Comparison of ENCODE assay signal across 32 cellular contexts in the genomic region with DNA sequence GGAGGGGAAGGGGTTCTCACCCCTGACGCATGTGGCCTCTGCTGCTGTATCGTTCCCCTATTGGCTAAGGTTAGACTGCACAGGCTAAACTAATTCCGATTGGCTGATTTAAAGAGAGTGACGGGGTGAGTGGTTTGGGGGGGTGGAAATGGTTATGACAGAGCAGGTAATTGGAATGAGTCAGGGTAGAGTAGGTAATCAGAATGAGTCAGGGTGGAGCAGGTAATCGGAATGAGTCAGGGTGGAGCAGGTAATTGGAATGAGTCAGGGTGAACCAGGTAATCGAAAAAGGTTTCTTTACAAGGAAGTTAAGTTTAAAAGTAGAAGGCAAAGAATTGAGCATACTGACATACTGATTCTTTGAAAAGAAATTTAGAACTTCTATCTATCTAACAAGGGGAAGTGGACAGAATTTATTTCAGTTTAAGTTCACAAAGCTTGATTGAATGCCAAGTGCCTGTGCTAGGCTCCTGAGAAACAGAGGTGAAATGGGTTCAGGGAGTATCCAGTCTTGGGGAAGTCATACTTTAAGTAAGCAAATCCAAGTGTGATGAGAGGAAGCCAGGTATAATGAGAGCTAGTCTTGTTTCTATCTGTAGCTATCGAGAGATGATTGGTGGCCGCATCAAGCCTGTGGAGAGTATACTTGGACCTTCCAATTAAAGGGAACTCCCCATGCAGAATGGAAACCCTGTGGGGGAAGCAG. TPM values are rescaled to one million over a fixed set of nuclear protein-coding genes. Genes with fewer than 3 reads are reported as not detected.
DNase-seq lines count a peak whose midpoint lies in the region; ATAC-seq, FAIRE-seq and TF ChIP-seq lines count a peak whose summit lies in the region.
"Had no signal": no experiment of that assay in that cellular context is flagged by ENCODE, and none has a peak within 500 bp of the region (broad histone marks: within the 10 kb centered on the region; RNA-seq: fewer than 3 reads in every experiment).

No MANE protein-coding gene starts in this region.

- no peak overlapping the region for H3K4me3 Mint-ChIP-seq in activated T-helper 1 cell treated with anti-CD3 and anti-CD28 coated beads, Interleukin-12 subunit alpha, Interleukin-12 subunit beta, Interleukin-2, Interleukin-4 antibody, amounts not matched to agents 30 ng/mL and 10 ng/mL and 1 ng/mL, durations not matched to agents 14 hours and 24 hours and 36 hours
- no peak overlapping the region for H3K4me3 Mint-ChIP-seq in natural killer cell
- H3K4me3 Mint-ChIP-seq: activated naive CD8-positive, alpha-beta T cell; naive B cell; stimulated activated effector memory CD8-positive, alpha-beta T cell treated with anti-CD3 and anti-CD28 coated beads, Interleukin-12 subunit alpha, Interleukin-12 subunit beta, amount 100 ng/mL, for 72 hours; WTC11 had no signal

- intact Hi-C loops in HCT116 (cut with micrococcal nuclease): no loop called here
- intact Hi-C loops in activated T-helper 1 cell treated with anti-CD3 and anti-CD28 coated beads, Interleukin-12 subunit alpha, Interleukin-12 subunit beta, Interleukin-2, Interleukin-4 antibody, amounts not matched to agents 30 ng/mL and 10 ng/mL and 1 ng/mL, durations not matched to agents 14 hours and 24 hours and 36 hours (cut with micrococcal nuclease): no loop called here
- intact Hi-C loops in heart right ventricle (cut with DNase I): no loop called here
- intact Hi-C loops in natural killer cell (cut with micrococcal nuclease): no loop called here

- TF ChIP-seq CTCF in HCT116 (IDR thresholded peaks at IDR 0.05 in 2 of 3, conservative IDR thresholded peaks at IDR 0.05 in 1 of 3; ENCODE audit: borderline replicate concordance in 1 of 3, insufficient read depth in 1 of 3, low read depth in 2 of 3, low read length in 2 of 3): no peak
- no peak for TF ChIP-seq CTCF in bronchial epithelial cell (IDR thresholded peaks at IDR 0.05; ENCODE audit: insufficient read depth, low read length, severe bottlenecking)
- TF ChIP-seq CTCF in lung (IDR thresholded peaks at IDR 0.05; ENCODE audit: control extremely low read depth, extremely low read depth): no peak
- TF ChIP-seq CTCF in heart right ventricle (IDR thresholded peaks at IDR 0.05): no peak
- TF ChIP-seq CTCF in natural killer cell (IDR thresholded peaks at IDR 0.05): no peak

- peaks cover 3% of the 10 kb centered on the region for H3K9me3 Mint-ChIP-seq in activated T-helper 1 cell treated with anti-CD3 and anti-CD28 coated beads, Interleukin-12 subunit alpha, Interleukin-12 subunit beta, Interleukin-2, Interleukin-4 antibody, amounts not matched to agents 30 ng/mL and 10 ng/mL and 1 ng/mL, durations not matched to agents 14 hours and 24 hours and 36 hours
- H3K9me3 Mint-ChIP-seq in natural killer cell: peaks cover 2 to 3% of the 10 kb centered on the region in 2 donors
- H3K9me3 Mint-ChIP-seq: activated T-helper 2 cell treated with anti-CD3 and anti-CD28 coated beads, Interferon-gamma antibody, Interleukin-2, Interleukin-4, amounts not matched to agents 10 μg/mL and 5 μg/mL and 100 μg/mL, durations not matched to agents 14 hours and 24 hours and 36 hours had no signal

- H2AFZ ChIP-seq in HCT116 (ENCODE audit: low read depth, low read length, poor library complexity, severe bottlenecking) (no peak overlapping the region), Karpas-422 (ENCODE audit: low read length) (no peak overlapping the region)

- RAD21 ChIA-PET in HCT116 (lab: Charles Lee; ENCODE audit: low non-redundant PET in 1 of 2, low total read pairs in 2 of 2, uncharacterized antibody in 2 of 2, unreplicated experiment in 2 of 2): interaction anchor here in 1 of 2 experiments (1.1 kb wide), 1 partner anchor 9 kb away, joined by 5 read pairs; no protein-coding TSS in a partner anchor

- H3K9me3 ChIP-seq in HCT116 (ENCODE audit: control insufficient read depth in 1 of 2, insufficient read depth in 1 of 2, low read depth in 1 of 2, low read length in 2 of 2) (no peaks in the 10 kb centered on the region), Karpas-422 (ENCODE audit: low read length) (no peaks in the 10 kb centered on the region), lung (ENCODE audit: control insufficient read depth in 2 of 2, insufficient read depth in 1 of 2, low read length in 1 of 2) (no peaks in the 10 kb centered on the region), heart right ventricle (peaks cover 0 to 8% (median 0%) of the 10 kb centered on the region in 11 donors)
- H3K9me3 ChIP-seq: BLaER1, neutrophil, tibial nerve had no signal

- H3K4me1 Mint-ChIP-seq in activated T-helper 1 cell treated with anti-CD3 and anti-CD28 coated beads, Interleukin-12 subunit alpha, Interleukin-12 subunit beta, Interleukin-2, Interleukin-4 antibody, amounts not matched to agents 30 ng/mL and 10 ng/mL and 1 ng/mL, durations not matched to agents 14 hours and 24 hours and 36 hours (ENCODE audit: low read depth): no peaks in the 10 kb centered on the region
- H3K4me1 Mint-ChIP-seq in natural killer cell: no peaks in the 10 kb centered on the region
- H3K4me1 Mint-ChIP-seq: naive B cell; stimulated activated effector memory CD8-positive, alpha-beta T cell treated with anti-CD3 and anti-CD28 coated beads, Interleukin-12 subunit alpha, Interleukin-12 subunit beta, amount 100 ng/mL, for 72 hours had no signal

- H3K9me2 ChIP-seq in HCT116 (ENCODE audit: insufficient read depth) (no peaks in the 10 kb centered on the region), Karpas-422 (replicated peaks; ENCODE audit: insufficient read depth, low read length) (no peaks in the 10 kb centered on the region)

- no TSS peak for BruUV-seq in HCT116 (replicated peaks; lab: Mats Ljungman, UMichigan)

- H3K79me2 ChIP-seq in HCT116 (ENCODE audit: insufficient read depth, low read length) (no peaks in the 10 kb centered on the region), Karpas-422 (ENCODE audit: low read length) (no peaks in the 10 kb centered on the region)

- peaks cover 3% of the 10 kb centered on the region for H3K27me3 Mint-ChIP-seq in activated T-helper 1 cell treated with anti-CD3 and anti-CD28 coated beads, Interleukin-12 subunit alpha, Interleukin-12 subunit beta, Interleukin-2, Interleukin-4 antibody, amounts not matched to agents 30 ng/mL and 10 ng/mL and 1 ng/mL, durations not matched to agents 14 hours and 24 hours and 36 hours (ENCODE audit: insufficient read depth)
- H3K27me3 Mint-ChIP-seq in natural killer cell (ENCODE audit: low read depth in 2 of 2): peaks cover 8 to 21% of the 10 kb centered on the region in 2 donors

- ATAC-seq in HCT116: peak; percentile 83
- ATAC-seq in lung (ENCODE audit: insufficient read depth, low FRiP score): no peak
- ATAC-seq in heart right ventricle: no peak
- ATAC-seq in natural killer cell: no peak
- ATAC-seq: stimulated activated effector memory CD8-positive, alpha-beta T cell treated with anti-CD3 and anti-CD28 coated beads, Interleukin-12 subunit alpha, Interleukin-12 subunit beta, amount 100 ng/mL, for 72 hours had no signal

- H3K36me3 ChIP-seq in HCT116 (ENCODE audit: control insufficient read depth in 1 of 2, insufficient read depth in 2 of 2, low read length in 2 of 2) (no peaks in the 10 kb centered on the region), Karpas-422 (ENCODE audit: insufficient read depth, low read length) (no peaks in the 10 kb centered on the region), bronchial epithelial cell (ENCODE audit: control insufficient read depth, insufficient read depth, low read length) (no peaks in the 10 kb centered on the region), lung (ENCODE audit: control insufficient read depth in 2 of 2, insufficient read depth in 2 of 2, low read length in 2 of 2) (no peaks in the 10 kb centered on the region), heart right ventricle (no peaks in the 10 kb centered on the region)
- H3K36me3 ChIP-seq: BLaER1, neutrophil, sigmoid colon had no signal

- no peak for TF ChIP-seq RAD21 in HCT116 (IDR thresholded peaks at IDR 0.05; ENCODE audit: low read depth)

- H3K4me1 ChIP-seq in HCT116 (ENCODE audit: control insufficient read depth in 1 of 2, insufficient read depth in 2 of 2, low read length in 2 of 2) (peaks cover 0 to 32% of the 10 kb centered on the region in 2 experiments; a peak in 2 of 4 replicates), Karpas-422 (ENCODE audit: low read length) (no peaks in the 10 kb centered on the region), lung (ENCODE audit: control insufficient read depth in 2 of 2, insufficient read depth in 2 of 2, low read length in 2 of 2) (peaks cover 0 to 3% of the 10 kb centered on the region in 2 donors), heart right ventricle (peaks cover 0 to 35% (median 8%) of the 10 kb centered on the region in 9 donors)
- H3K4me1 ChIP-seq: BLaER1, sigmoid colon, tibial nerve had no signal

- H3K4me3 ChIP-seq in HCT116 (replicated peaks in 1 of 2; ENCODE audit: low read depth in 1 of 2, low read length in 2 of 2) (no peak overlapping the region), Karpas-422 (ENCODE audit: low read length) (no peak overlapping the region), bronchial epithelial cell (ENCODE audit: low read depth, low read length) (no peak overlapping the region), lung (no peak overlapping the region), heart right ventricle (no peak overlapping the region)
- H3K4me3 ChIP-seq: BLaER1, sigmoid colon, tibial nerve had no signal

- POLR2A ChIA-PET in HCT116 (lab: Charles Lee): no interaction called here

- no peaks in the 10 kb centered on the region for H3K36me3 Mint-ChIP-seq in activated T-helper 1 cell treated with anti-CD3 and anti-CD28 coated beads, Interleukin-12 subunit alpha, Interleukin-12 subunit beta, Interleukin-2, Interleukin-4 antibody, amounts not matched to agents 30 ng/mL and 10 ng/mL and 1 ng/mL, durations not matched to agents 14 hours and 24 hours and 36 hours (ENCODE audit: low read depth)
- H3K36me3 Mint-ChIP-seq in natural killer cell: no peaks in the 10 kb centered on the region
- H3K36me3 Mint-ChIP-seq: activated naive CD8-positive, alpha-beta T cell; naive B cell; stimulated activated effector memory CD8-positive, alpha-beta T cell treated with anti-CD3 and anti-CD28 coated beads, Interleukin-12 subunit alpha, Interleukin-12 subunit beta, amount 100 ng/mL, for 72 hours had no signal

- H3K27me3 ChIP-seq in HCT116 (ENCODE audit: insufficient read depth, low read length): no peaks in the 10 kb centered on the region
- H3K27me3 ChIP-seq in Karpas-422 (ENCODE audit: low read length): no peaks in the 10 kb centered on the region
- H3K27me3 ChIP-seq in bronchial epithelial cell (ENCODE audit: control insufficient read depth, insufficient read depth, low read length): no peaks in the 10 kb centered on the region
- no peaks in the 10 kb centered on the region for H3K27me3 ChIP-seq in lung (ENCODE audit: control insufficient read depth, insufficient read depth)
- no peaks in the 10 kb centered on the region for H3K27me3 ChIP-seq in heart right ventricle
- H3K27me3 ChIP-seq: BLaER1, sigmoid colon, tibial nerve had no signal

- H4K20me1 ChIP-seq in HCT116 (ENCODE audit: insufficient read depth): no peaks in the 10 kb centered on the region
- H4K20me1 ChIP-seq in Karpas-422 (ENCODE audit: insufficient read depth, low read depth, low read length): no peaks in the 10 kb centered on the region
- H4K20me1 ChIP-seq: BLaER1 had no signal

- no peak for FAIRE-seq in bronchial epithelial cell (lab: Jason Lieb, UNC)
- FAIRE-seq: colon, endothelial cell of umbilical vein, GM18507 had no signal

- H3K9ac ChIP-seq in HCT116 (ENCODE audit: low read length) (no peak overlapping the region), Karpas-422 (ENCODE audit: low read length) (no peak overlapping the region)
- H3K9ac ChIP-seq: BLaER1 had no signal

- no peak overlapping the region for H3K27ac Mint-ChIP-seq in activated T-helper 1 cell treated with anti-CD3 and anti-CD28 coated beads, Interleukin-12 subunit alpha, Interleukin-12 subunit beta, Interleukin-2, Interleukin-4 antibody, amounts not matched to agents 30 ng/mL and 10 ng/mL and 1 ng/mL, durations not matched to agents 14 hours and 24 hours and 36 hours
- no peak overlapping the region for H3K27ac Mint-ChIP-seq in natural killer cell
- H3K27ac Mint-ChIP-seq: activated naive CD8-positive, alpha-beta T cell; activated T-helper 2 cell treated with anti-CD3 and anti-CD28 coated beads, Interferon-gamma antibody, Interleukin-2, Interleukin-4, amounts not matched to agents 10 μg/mL and 5 μg/mL and 100 μg/mL, durations not matched to agents 14 hours and 24 hours and 36 hours; stimulated activated effector memory CD8-positive, alpha-beta T cell treated with anti-CD3 and anti-CD28 coated beads, Interleukin-12 subunit alpha, Interleukin-12 subunit beta, amount 100 ng/mL, for 72 hours; WTC11 had no signal

- H3K27ac ChIP-seq in HCT116 (ENCODE audit: low read depth, low read length) (no peak overlapping the region), Karpas-422 (ENCODE audit: low read length) (no peak overlapping the region), lung (ENCODE audit: low read depth in 1 of 2, low read length in 1 of 2) (no peak overlapping the region), heart right ventricle (no peak overlapping the region)
- H3K27ac ChIP-seq: BLaER1, neutrophil, sigmoid colon, tibial nerve had no signal

- H3K4me2 ChIP-seq in HCT116 (ENCODE audit: low read length) (peak overlapping the region; percentile 34), Karpas-422 (ENCODE audit: low read depth, low read length, poor library complexity, severe bottlenecking) (no peak overlapping the region)
- H3K4me2 ChIP-seq: BLaER1 had no signal

- no peak for TF ChIP-seq POLR2A in HCT116 (IDR thresholded peaks at IDR 0.05; ENCODE audit: borderline replicate concordance, extremely low read depth, insufficient read depth, insufficient read length)

- CTCF ChIA-PET in HCT116 (lab: Charles Lee): no interaction called here

- WGBS in lung, 2 donors: 88 to 93% methylated on average over 8 of the region's 8 CpGs
- 96 to 97% methylated on average over 8 of the region's 8 CpGs for WGBS in heart right ventricle, 2 donors

- DNase-seq in HCT116 (ENCODE audit: low read depth, low spot score) (peak; percentile 73), Karpas-422 (peak; percentile 4), bronchial epithelial cell (ENCODE audit: low read depth) (peak; percentile 80), lung (ENCODE audit: low spot score) (peak; percentile 13), heart right ventricle (no peak), natural killer cell (no peak)
- no peak for DNase-seq in activated T-helper 1 cell treated with anti-CD3 and anti-CD28 coated beads, Interleukin-12 subunit alpha, Interleukin-12 subunit beta, Interleukin-2, Interleukin-4 antibody, amounts not matched to agents 30 ng/mL and 10 ng/mL and 1 ng/mL, durations not matched to agents 14 hours and 24 hours and 36 hours (ENCODE audit: low spot score)
- DNase-seq: activated CD8-positive, alpha-beta memory T cell treated with anti-CD3 and anti-CD28 coated beads, Interleukin-2, amount 50 U/mL, for 4 hours; anterior cingulate cortex; EL; glutamatergic neuron; HCEC 1CT; islet precursor cell; midbrain; naive B cell; NCI-H1694; NCI-H446 treated with DMSO at 0.1 percent for 48 hours; NCI-H82; sigmoid colon; SW 1271; T-helper 9 cell had no signal

RNA-seq across cellular contexts. Expression of gene C11orf91, which starts 58.0 kb away (rescaled TPM):
- total RNA-seq in HCT116 (2021; ENCODE audit: unreplicated experiment) (0.54 TPM), bronchial epithelial cell (not detected in 2 replicates), lung (1 to 10 TPM in 1 of 2 donors, not detected in 1; 3.6 TPM), heart right ventricle (1 to 10 TPM in 1 of 10 donors, not detected in 9; 3.0 TPM), natural killer cell (not detected)
- 0.09 and 0.21 TPM in 2 replicates for polyA plus RNA-seq in HCT116 (2012)
- total RNA-seq in Karpas-422 (2014; rRNA removed; shearing (Covaris generic); ENCODE audit: low replicate concordance): not detected in 2 replicates
- polyA plus RNA-seq in lung (under 1 TPM in 1 of 2 donors, not detected in 1; 0.58 TPM), heart right ventricle (under 1 TPM in 1 of 2 donors, not detected in 1; 0.17 TPM)
- total RNA-seq in activated T-helper 1 cell treated with anti-CD3 and anti-CD28 coated beads, Interleukin-12 subunit alpha, Interleukin-12 subunit beta, Interleukin-2, Interleukin-4 antibody, amounts not matched to agents 30 ng/mL and 10 ng/mL and 1 ng/mL, durations not matched to agents 14 hours and 24 hours and 36 hours: 0.23 TPM in 1 of 2 replicates, not detected in the other
- total RNA-seq: activated T-helper 2 cell treated with anti-CD3 and anti-CD28 coated beads, Interferon-gamma antibody, Interleukin-2, Interleukin-4, amounts not matched to agents 10 μg/mL and 5 μg/mL and 100 μg/mL, durations not matched to agents 14 hours and 24 hours and 36 hours; liver; sigmoid colon; tibial nerve had no signal
- polyA plus RNA-seq: liver, sigmoid colon had no signal

Comparison
In these comparisons a context has a peak if more than half of its experiments do, and no peak if none do; other contexts are left out.
1. DNase-seq: peak in HCT116 (single experiment), Karpas-422 (single experiment), bronchial epithelial cell (single experiment) and lung (single experiment); none in activated T-helper 1 cell treated with anti-CD3 and anti-CD28 coated beads, Interleukin-12 subunit alpha, Interleukin-12 subunit beta, Interleukin-2, Interleukin-4 antibody, amounts not matched to agents 30 ng/mL and 10 ng/mL and 1 ng/mL, durations not matched to agents 14 hours and 24 hours and 36 hours (single experiment), heart right ventricle (0 of 2) and natural killer cell (single experiment).